In genomic region chr7:114363292-114363691, GRCh38 we compare ENCODE assay signal across 1 cellular context.
TF ChIP-seq lines count a peak whose summit lies in the region.

No MANE protein-coding gene starts in this region.

TF ChIP-seq in GM23338, 12 proteins besides CTCF, POLR2A, EP300 and RAD21 (continued from another document):
- TF ChIP-seq ZNF462 (CRISPR knock-in tag; IDR thresholded peaks at IDR 0.05) (no peak), JUNB (IDR thresholded peaks at IDR 0.05; ENCODE audit: unreplicated experiment) (no peak)
